Comparison of ENCODE assay signal across 6 cellular contexts in genomic region chr3:15604584-15604983, GRCh38. TPM values are rescaled to one million over a fixed set of nuclear protein-coding genes. Genes with fewer than 3 reads are reported as not detected.
DNase-seq lines count a peak whose midpoint lies in the region; ATAC-seq and TF ChIP-seq lines count a peak whose summit lies in the region.
"Not testable (repeated sequence)": the region's sequence is repeated elsewhere in the genome, so short reads cannot be mapped to it uniquely, and the experiment has no call there.

No MANE protein-coding gene starts in this region.

- peak overlapping the region; percentile 57 for H3K27ac Mint-ChIP-seq in CD4-positive, alpha-beta T cell
- H3K27ac Mint-ChIP-seq in brain, result peak overlapping the region in 2 of 5 experiments; percentile 18 to 33
- not testable (repeated sequence) for H3K27ac Mint-ChIP-seq in neural crest cell (ENCODE audit: unreplicated experiment)
- H3K27ac Mint-ChIP-seq in stimulated activated naive B cell treated with anti-CD40 and anti-IgM and Interleukin-4, amounts not matched to agents 10 μg/mL and 1 μg/mL and 100 μg/mL, for 72 hours, result peak overlapping the region; percentile 49

- H3K27ac ChIP-seq in CD4-positive, alpha-beta T cell (ENCODE audit: low read depth, low read length), result not testable (repeated sequence)
- peak overlapping the region; percentile 2 to 84 (median 30) for H3K27ac ChIP-seq in right lobe of liver

- not testable (repeated sequence) for H3K4me3 ChIP-seq in right lobe of liver

- TF ChIP-seq CTCF in CD4-positive, alpha-beta T cell (IDR thresholded peaks at IDR 0.05); brain (conservative IDR thresholded peaks at IDR 0.05); right lobe of liver (IDR thresholded peaks at IDR 0.05); neural crest cell (conservative IDR thresholded peaks at IDR 0.05): not testable (repeated sequence)

- TF ChIP-seq POLR2A in right lobe of liver (IDR thresholded peaks at IDR 0.05), result not testable (repeated sequence)

- H3K4me3 Mint-ChIP-seq in CD4-positive, alpha-beta T cell, result peak overlapping the region; percentile 69
- H3K4me3 Mint-ChIP-seq in activated T-cell treated with anti-CD3 and anti-CD28 coated beads, Interleukin-2, amount 50 U/mL, for 4 hours, result peak overlapping the region; percentile 33
- H3K4me3 Mint-ChIP-seq in brain, result peak overlapping the region in 4 of 5 experiments; percentile 48 to 81 (median 69)
- peak overlapping the region; percentile 77 for H3K4me3 Mint-ChIP-seq in neural crest cell
- not testable (repeated sequence) for H3K4me3 Mint-ChIP-seq in stimulated activated naive B cell treated with anti-CD40 and anti-IgM and Interleukin-4, amounts not matched to agents 10 μg/mL and 1 μg/mL and 100 μg/mL, for 72 hours

- H3K9me3 Mint-ChIP-seq in CD4-positive, alpha-beta T cell; activated T-cell treated with anti-CD3 and anti-CD28 coated beads, Interleukin-2, amount 50 U/mL, for 4 hours; neural crest cell; stimulated activated naive B cell treated with anti-CD40 and anti-IgM and Interleukin-4, amounts not matched to agents 10 μg/mL and 1 μg/mL and 100 μg/mL, for 72 hours: not testable (repeated sequence)
- peaks cover 3 to 16% (median 10%) of the 10 kb centered on the region in 5 experiments for H3K9me3 Mint-ChIP-seq in brain

- POLR2A ChIA-PET in CD4-positive, alpha-beta T cell (lab: Charles Lee), result not testable (repeated sequence)

- WGBS in right lobe of liver (ENCODE audit: insufficient coverage, low coverage, low lambda C conversion rate, missing lambda C conversion rate), result 43% methylated on average over 1 of the region's 1 CpG

- H3K36me3 ChIP-seq in right lobe of liver, result not testable (repeated sequence)

- not testable (repeated sequence) for ATAC-seq in CD4-positive, alpha-beta T cell (ENCODE audit: poor library complexity); activated T-cell treated with anti-CD3 and anti-CD28 coated beads, Interleukin-2, amount 50 U/mL, for 4 hours; right lobe of liver; stimulated activated naive B cell treated with anti-CD40 and anti-IgM and Interleukin-4, amounts not matched to agents 10 μg/mL and 1 μg/mL and 100 μg/mL, for 72 hours (replicated peaks)

- CTCF ChIA-PET in CD4-positive, alpha-beta T cell (lab: Charles Lee), result not testable (repeated sequence)

- peaks cover 46% of the 10 kb centered on the region for H3K4me1 Mint-ChIP-seq in CD4-positive, alpha-beta T cell (ENCODE audit: low read depth)
- peaks cover 34% of the 10 kb centered on the region for H3K4me1 Mint-ChIP-seq in activated T-cell treated with anti-CD3 and anti-CD28 coated beads, Interleukin-2, amount 50 U/mL, for 4 hours (ENCODE audit: low read depth)
- H3K4me1 Mint-ChIP-seq in brain (peaks cover 42% of the 10 kb centered on the region), neural crest cell (peaks cover 31% of the 10 kb centered on the region)
- peaks cover 19 to 36% of the 10 kb centered on the region in 2 donors for H3K4me1 Mint-ChIP-seq in stimulated activated naive B cell treated with anti-CD40 and anti-IgM and Interleukin-4, amounts not matched to agents 10 μg/mL and 1 μg/mL and 100 μg/mL, for 72 hours

- intact Hi-C loops in CD4-positive, alpha-beta T cell (cut with DNase I, micrococcal nuclease), result loop anchor here in 1 of 2 experiments (5.0 to 10.0 kb wide), 4 partner anchors 402 to 960 kb away; partner anchors contain the start of genes DPH3, NR2C2 and OXNAD1
- intact Hi-C loops in right lobe of liver (cut with DNase I), result not testable (repeated sequence)

- H3K36me3 Mint-ChIP-seq in CD4-positive, alpha-beta T cell (ENCODE audit: low read depth), result peaks cover 52% of the 10 kb centered on the region
- peaks cover 25% of the 10 kb centered on the region for H3K36me3 Mint-ChIP-seq in activated T-cell treated with anti-CD3 and anti-CD28 coated beads, Interleukin-2, amount 50 U/mL, for 4 hours (ENCODE audit: insufficient read depth)
- peaks cover 30% of the 10 kb centered on the region for H3K36me3 Mint-ChIP-seq in brain
- peaks cover 12% of the 10 kb centered on the region for H3K36me3 Mint-ChIP-seq in neural crest cell (ENCODE audit: low read depth)
- H3K36me3 Mint-ChIP-seq in stimulated activated naive B cell treated with anti-CD40 and anti-IgM and Interleukin-4, amounts not matched to agents 10 μg/mL and 1 μg/mL and 100 μg/mL, for 72 hours, result peaks cover 11 to 26% of the 10 kb centered on the region in 2 donors

- H3K27me3 ChIP-seq in CD4-positive, alpha-beta T cell (ENCODE audit: control insufficient read depth, insufficient read depth, low read length); right lobe of liver: not testable (repeated sequence)

- H3K9me3 ChIP-seq in CD4-positive, alpha-beta T cell (ENCODE audit: control insufficient read depth, low read length); right lobe of liver: not testable (repeated sequence)

- not testable (repeated sequence) for H3K27me3 Mint-ChIP-seq in CD4-positive, alpha-beta T cell; activated T-cell treated with anti-CD3 and anti-CD28 coated beads, Interleukin-2, amount 50 U/mL, for 4 hours (ENCODE audit: low read depth); neural crest cell (ENCODE audit: low read depth); stimulated activated naive B cell treated with anti-CD40 and anti-IgM and Interleukin-4, amounts not matched to agents 10 μg/mL and 1 μg/mL and 100 μg/mL, for 72 hours
- peaks cover 19% of the 10 kb centered on the region for H3K27me3 Mint-ChIP-seq in brain

- H3K4me1 ChIP-seq in right lobe of liver, result peaks cover 0 to 79% (median 35%) of the 10 kb centered on the region in 4 donors

- DNase-seq in CD4-positive, alpha-beta T cell; activated T-cell treated with anti-CD3 and anti-CD28 coated beads, Interleukin-2, amount 50 U/mL, for 4 hours; right lobe of liver; neural crest cell (ENCODE audit: low read depth, low spot score); stimulated activated naive B cell treated with anti-CD40 and anti-IgM and Interleukin-4, amounts not matched to agents 10 μg/mL and 1 μg/mL and 100 μg/mL, for 72 hours: not testable (repeated sequence)

RNA-seq across cellular contexts. Expression of gene BTD, which starts 3.0 kb away (rescaled TPM):
- total RNA-seq in CD4-positive, alpha-beta T cell, result 10 to 100 TPM; 11.2 to 12.5 TPM
- total RNA-seq in activated T-cell treated with anti-CD3 and anti-CD28 coated beads, Interleukin-2, amount 50 U/mL, for 4 hours, result 1 to 10 TPM; 3.0 to 3.3 (median 3.0) TPM
- 16.5 TPM for polyA plus RNA-seq in brain (ENCODE audit: insufficient read depth, low read depth, low replicate concordance)
- total RNA-seq in right lobe of liver (10 to 100 TPM; 47.5 to 70.3 (median 54.5) TPM), neural crest cell (5.8 and 8.1 TPM in 2 replicates)

RNA-seq across cellular contexts. Expression of gene HACL1, which starts 3.2 kb away (rescaled TPM):
- total RNA-seq in CD4-positive, alpha-beta T cell, result 10 to 100 TPM; 26.6 to 33.2 TPM
- 10 to 100 TPM; 23.1 to 34.5 (median 29.6) TPM for total RNA-seq in activated T-cell treated with anti-CD3 and anti-CD28 coated beads, Interleukin-2, amount 50 U/mL, for 4 hours
- 10.7 TPM for polyA plus RNA-seq in brain (ENCODE audit: insufficient read depth, low read depth, low replicate concordance)
- 10 to 100 TPM; 28.9 to 37.4 (median 32.9) TPM for total RNA-seq in right lobe of liver
- total RNA-seq in neural crest cell, result 14.0 and 16.3 TPM in 2 replicates
